1 cellular context compared by ENCODE assay signal in genomic region chr4:184733654-184734524, GRCh38.
TF ChIP-seq lines count a peak whose summit lies in the region.

Gene CENPU (minus strand): TSS chr4:184734096. CDS start chr4:184734062, 34 bp downstream.

TF ChIP-seq in HepG2, 621 proteins besides CTCF, POLR2A, EP300 and RAD21 (continued from another document and continues in another):
- TF ChIP-seq GMEB2 (CRISPR knock-in tag; IDR thresholded peaks at IDR 0.05; ENCODE audit: low read depth) (peak; percentile 64; the same call in 1 of the 2 replicates), PHF5A (CRISPR knock-in tag; IDR thresholded peaks at IDR 0.05; ENCODE audit: low read depth, unreplicated experiment) (peak; percentile 76), ZSCAN22 (CRISPR knock-in tag; IDR thresholded peaks at IDR 0.05) (0 out of 2 replicates have a peak, but pooled peaks have one; percentile 54), ATF3 (CRISPR knock-in tag; IDR thresholded peaks at IDR 0.05) (peak; percentile 70), ZNF83 (CRISPR knock-in tag; IDR thresholded peaks at IDR 0.05; ENCODE audit: borderline replicate concordance) (peak; percentile 93; the same call in 1 of the 2 replicates), TMF1 (CRISPR knock-in tag; IDR thresholded peaks at IDR 0.05; ENCODE audit: low read depth) (no peak; the same call in 1 of the 2 replicates), ZFAT (CRISPR knock-in tag; conservative IDR thresholded peaks at IDR 0.05) (no peak), PAXIP1 (CRISPR knock-in tag; conservative IDR thresholded peaks at IDR 0.05) (peak; percentile 76), HMG20A (CRISPR knock-in tag; IDR thresholded peaks at IDR 0.05; ENCODE audit: borderline replicate concordance) (peak; percentile 37; the same call in 1 of the 2 replicates), ZBTB10 (CRISPR knock-in tag; IDR thresholded peaks at IDR 0.05; ENCODE audit: borderline replicate concordance) (peak; percentile 82; the same call in 1 of the 2 replicates), SMARCE1 (IDR thresholded peaks at IDR 0.05; ENCODE audit: borderline replicate concordance) (no peak), TRIM24 (CRISPR knock-in tag; IDR thresholded peaks at IDR 0.05) (no peak), CBX2 (IDR thresholded peaks at IDR 0.05; ENCODE audit: low read depth, low read length) (no peak), CBX2 (CRISPR knock-in tag; IDR thresholded peaks at IDR 0.05; ENCODE audit: low read depth) (peak; percentile 38; the same call in 1 of the 2 replicates), ZSCAN29 (CRISPR knock-in tag; conservative IDR thresholded peaks at IDR 0.05) (peak; percentile 89), MAF1 (CRISPR knock-in tag; IDR thresholded peaks at IDR 0.05; ENCODE audit: borderline replicate concordance) (peak; percentile 96), PBX3 (CRISPR knock-in tag; IDR thresholded peaks at IDR 0.05; ENCODE audit: borderline replicate concordance) (0 out of 2 replicates have a peak, but pooled peaks have one; percentile 79), SP140L (CRISPR knock-in tag; IDR thresholded peaks at IDR 0.05; ENCODE audit: borderline replicate concordance) (peak; percentile 84; the same call in 1 of the 2 replicates), ZNF446 (CRISPR knock-in tag; IDR thresholded peaks at IDR 0.05) (no peak), STAG1 (CRISPR knock-in tag; IDR thresholded peaks at IDR 0.05) (peak; percentile 38), SNAI1 (CRISPR knock-in tag; IDR thresholded peaks at IDR 0.05; ENCODE audit: borderline replicate concordance) (no peak; the same call in 1 of the 2 replicates), KDM5B (CRISPR knock-in tag; IDR thresholded peaks at IDR 0.05; ENCODE audit: borderline replicate concordance) (peak; percentile 96; the same call in 1 of the 2 replicates), ATF2 (CRISPR knock-in tag; IDR thresholded peaks at IDR 0.05) (peak; percentile 94), GLI4 (CRISPR knock-in tag; IDR thresholded peaks at IDR 0.05; ENCODE audit: borderline replicate concordance) (peak; percentile 77; the same call in 1 of the 2 replicates), TRIM22 (IDR thresholded peaks at IDR 0.05) (no peak), ZNF576 (CRISPR knock-in tag; IDR thresholded peaks at IDR 0.05) (peak; percentile 56; the same call in 1 of the 2 replicates), ZFY (CRISPR knock-in tag; IDR thresholded peaks at IDR 0.05) (peak; percentile 83), MEIS2 (CRISPR knock-in tag; IDR thresholded peaks at IDR 0.05) (peak; percentile 97), RBM22 (optimal IDR thresholded peaks at IDR 0.05; ENCODE audit: low read length) (no peak), ZNF550 (CRISPR knock-in tag; IDR thresholded peaks at IDR 0.05; ENCODE audit: borderline replicate concordance) (no peak), ZFP36L2 (CRISPR knock-in tag; IDR thresholded peaks at IDR 0.05) (no peak), SUZ12 (IDR thresholded peaks at IDR 0.05; ENCODE audit: low read depth, low read length) (no peak), ZFX (CRISPR knock-in tag; IDR thresholded peaks at IDR 0.05; ENCODE audit: low read depth) (peak; percentile 90), RFXAP (CRISPR knock-in tag; IDR thresholded peaks at IDR 0.05; ENCODE audit: borderline replicate concordance) (peak; percentile 94), ZFP62 (CRISPR knock-in tag; IDR thresholded peaks at IDR 0.05) (no peak), ZNF317 (CRISPR knock-in tag; IDR thresholded peaks at IDR 0.05) (peak; percentile 84; the same call in 1 of the 2 replicates), IKZF1 (IDR thresholded peaks at IDR 0.05) (no peak), ZNF619 (CRISPR knock-in tag; IDR thresholded peaks at IDR 0.05) (peak; percentile 97), CAMTA2 (CRISPR knock-in tag; IDR thresholded peaks at IDR 0.05; ENCODE audit: borderline replicate concordance) (no peak; the same call in 1 of the 2 replicates), ZNF3 (CRISPR knock-in tag; IDR thresholded peaks at IDR 0.05) (no peak; the same call in 1 of the 2 replicates), CBX5 (CRISPR knock-in tag; IDR thresholded peaks at IDR 0.05; ENCODE audit: borderline replicate concordance) (peak; percentile 95; the same call in 1 of the 2 replicates), POGZ (CRISPR knock-in tag; IDR thresholded peaks at IDR 0.05) (peak; percentile 99), ZZZ3 (CRISPR knock-in tag; IDR thresholded peaks at IDR 0.05; ENCODE audit: borderline replicate concordance) (no peak; the same call in 1 of the 2 replicates), ZBTB8A (CRISPR knock-in tag; IDR thresholded peaks at IDR 0.05; ENCODE audit: borderline replicate concordance, low read depth) (peak; percentile 79; the same call in 1 of the 2 replicates), ZNF564 (CRISPR knock-in tag; IDR thresholded peaks at IDR 0.05) (peak; percentile 59), DDIT3 (CRISPR knock-in tag; IDR thresholded peaks at IDR 0.05) (no peak), NFATC3 (CRISPR knock-in tag; IDR thresholded peaks at IDR 0.05) (peak; percentile 93; the same call in 1 of the 2 replicates), ZNF776 (CRISPR knock-in tag; IDR thresholded peaks at IDR 0.05) (peak; percentile 65; the same call in 1 of the 2 replicates), SIX1 (CRISPR knock-in tag; IDR thresholded peaks at IDR 0.05; ENCODE audit: borderline replicate concordance) (no peak), ZBTB26 (CRISPR knock-in tag; IDR thresholded peaks at IDR 0.05; ENCODE audit: borderline replicate concordance) (peak; percentile 74), FOXK1 (CRISPR knock-in tag; IDR thresholded peaks at IDR 0.05; ENCODE audit: borderline replicate concordance, low read depth) (peak; percentile 97)
